In the genomic region with DNA sequence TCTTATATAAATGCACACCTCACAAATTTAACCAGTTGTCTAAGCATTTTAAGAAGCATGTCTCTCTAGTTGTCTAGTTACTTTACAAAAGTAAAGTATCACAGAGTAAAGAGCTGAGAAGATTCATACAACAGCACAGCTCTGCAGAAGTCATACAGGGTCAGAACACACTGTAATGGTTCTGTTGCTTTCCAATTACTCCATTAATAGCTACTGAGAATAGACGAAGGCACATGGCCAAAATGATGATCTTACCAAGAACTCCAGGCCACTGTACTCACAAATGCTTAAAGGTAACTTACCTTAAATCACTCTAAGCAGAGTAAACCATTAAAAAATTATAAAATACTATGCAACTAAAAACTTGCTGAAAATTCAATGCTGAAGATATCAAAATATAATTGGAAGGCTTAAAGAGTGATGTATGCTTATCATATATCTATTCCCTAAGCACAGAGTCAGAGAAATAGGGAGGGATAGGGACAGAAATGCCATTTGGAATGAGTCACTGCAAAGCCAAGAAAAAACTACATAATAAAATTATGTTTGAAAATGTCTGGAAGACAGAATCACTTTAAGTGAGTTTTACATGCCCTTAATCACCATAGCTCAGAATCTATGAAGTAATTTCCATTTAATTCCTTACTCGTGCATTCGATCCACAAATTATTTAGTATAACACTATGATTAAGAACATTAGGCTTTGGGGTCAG, we compare ENCODE assay signal across 13 cellular contexts.
DNase-seq lines count a peak whose midpoint lies in the region; ATAC-seq and TF ChIP-seq lines count a peak whose summit lies in the region.
"Had no signal": no experiment of that assay in that cellular context is flagged by ENCODE, and none has a peak within 500 bp of the region (broad histone marks: within the 10 kb centered on the region; RNA-seq: fewer than 3 reads in every experiment).

No MANE protein-coding gene starts in this region.

- H3K9me3 ChIP-seq in subcutaneous abdominal adipose tissue (ENCODE audit: control insufficient read depth in 5 of 5, low read length in 5 of 5): no peaks in the 10 kb centered on the region

- no peaks in the 10 kb centered on the region for H3K27me3 ChIP-seq in subcutaneous abdominal adipose tissue (ENCODE audit: control insufficient read depth in 5 of 5, insufficient read depth in 4 of 5, low read length in 5 of 5)

- TF ChIP-seq CTCF in chondrocyte (IDR thresholded peaks at IDR 0.05): no peak

- peaks cover 4 to 26% (median 10%) of the 10 kb centered on the region in 5 donors for H3K36me3 ChIP-seq in subcutaneous abdominal adipose tissue (ENCODE audit: control insufficient read depth in 5 of 5, insufficient read depth in 5 of 5, low read length in 5 of 5)

- H3K9me3 Mint-ChIP-seq in chondrocyte (ENCODE audit: low read depth): peaks cover 2% of the 10 kb centered on the region
- H3K9me3 Mint-ChIP-seq: activated B cell treated with CpG ODN at 0.5 μM for 24 hours had no signal

- H3K4me3 Mint-ChIP-seq in chondrocyte (ENCODE audit: unreplicated experiment): no peak overlapping the region
- H3K4me3 Mint-ChIP-seq: activated B cell treated with CpG ODN at 0.5 μM for 24 hours had no signal

- peak overlapping the region; percentile 2 for H3K27ac ChIP-seq in subcutaneous abdominal adipose tissue (ENCODE audit: low read depth, low read length)
- H3K27ac ChIP-seq: 22Rv1 had no signal

- H3K36me3 Mint-ChIP-seq in chondrocyte (ENCODE audit: low read depth): peaks cover 4% of the 10 kb centered on the region

- peak; percentile 25 for DNase-seq in DMS 273 (lab: John Stamatoyannopoulos, UW; ENCODE audit: unreplicated experiment)
- DNase-seq in DMS 273 treated with DMSO at 0.1 percent for 48 hours (lab: John Stamatoyannopoulos, UW): no peak
- no peak for DNase-seq in chondrocyte (ENCODE audit: low spot score)
- peak; percentile 37 for DNase-seq in iris pigment epithelial cell (ENCODE audit: low read depth)
- DNase-seq in middle frontal gyrus (ENCODE audit: extremely low spot score, low spot score): no peak
- DNase-seq: activated B cell treated with CpG ODN at 0.5 μM for 24 hours, GF-D8, kidney, posterior cingulate gyrus had no signal

- H3K4me1 ChIP-seq in subcutaneous abdominal adipose tissue (ENCODE audit: control insufficient read depth in 5 of 5, insufficient read depth in 5 of 5, low read length in 5 of 5): peaks cover 2 to 14% (median 10%) of the 10 kb centered on the region in 5 donors

- H3K27me3 Mint-ChIP-seq in chondrocyte (ENCODE audit: low read depth): no peaks in the 10 kb centered on the region
- H3K27me3 Mint-ChIP-seq: activated B cell treated with CpG ODN at 0.5 μM for 24 hours had no signal

- H3K4me1 Mint-ChIP-seq in chondrocyte (ENCODE audit: low read depth): peaks cover 30% of the 10 kb centered on the region
- H3K4me1 Mint-ChIP-seq: activated B cell treated with CpG ODN at 0.5 μM for 24 hours had no signal

- H3K9ac ChIP-seq in subcutaneous abdominal adipose tissue (ENCODE audit: low read length in 5 of 5): no peak overlapping the region

- H3K4me3 ChIP-seq in subcutaneous abdominal adipose tissue (ENCODE audit: low read depth in 1 of 5, low read length in 5 of 5): peak overlapping the region in 2 of 5 donors; percentile 27 to 38

- ATAC-seq in GM19463 (IDR thresholded peaks at IDR 0.05; ENCODE audit: unreplicated experiment): no peak
- ATAC-seq in HG02588 (IDR thresholded peaks at IDR 0.05; ENCODE audit: unreplicated experiment): no peak

- peak overlapping the region; percentile 72 for H3K27ac Mint-ChIP-seq in chondrocyte (ENCODE audit: unreplicated experiment)
- H3K27ac Mint-ChIP-seq: activated B cell treated with CpG ODN at 0.5 μM for 24 hours had no signal

Comparison
In these comparisons a context has a peak if more than half of its experiments do, and no peak if none do; other contexts are left out.
1. DNase-seq: peak in DMS 273 (single experiment) and iris pigment epithelial cell (single experiment); none in DMS 273 treated with DMSO at 0.1 percent for 48 hours (single experiment), chondrocyte (single experiment) and middle frontal gyrus (single experiment).